20 cellular contexts compared by ENCODE assay signal in the genomic region with DNA sequence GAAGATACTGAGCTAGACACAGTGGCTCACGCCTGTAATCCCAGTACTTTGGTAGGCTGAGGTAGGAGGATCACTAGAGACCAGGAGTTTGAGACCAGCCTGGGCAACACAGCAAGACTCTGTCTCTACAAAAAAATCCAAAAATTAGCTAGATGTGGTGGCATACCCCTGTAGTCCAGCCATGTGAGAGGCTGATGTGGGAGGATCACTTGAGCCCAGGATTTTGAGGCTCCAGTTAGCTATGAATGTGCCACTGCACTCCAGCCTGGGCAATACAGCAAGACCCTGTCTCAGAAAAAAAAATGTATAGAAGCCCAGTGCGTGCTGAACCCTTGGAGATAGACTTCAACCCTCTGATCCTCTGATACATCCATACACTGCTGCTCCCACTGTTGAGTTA. TPM values are rescaled to one million over a fixed set of nuclear protein-coding genes. Genes with fewer than 3 reads are reported as not detected.
DNase-seq lines count a peak whose midpoint lies in the region; ATAC-seq, FAIRE-seq and TF ChIP-seq lines count a peak whose summit lies in the region.
"Had no signal": no experiment of that assay in that cellular context is flagged by ENCODE, and none has a peak within 500 bp of the region (broad histone marks: within the 10 kb centered on the region; RNA-seq: fewer than 3 reads in every experiment).

No MANE protein-coding gene starts in this region.

- intact Hi-C loops in HepG2 (cut with micrococcal nuclease; ENCODE audit: unreplicated experiment) = no loop called here
- intact Hi-C loops in right lobe of liver (cut with DNase I) = no loop called here
- intact Hi-C loops in K562 (cut with micrococcal nuclease) = no loop called here

- H3K9me3 ChIP-seq in HepG2 (ENCODE audit: low read length) (no peaks in the 10 kb centered on the region), right lobe of liver (no peaks in the 10 kb centered on the region), WERI-Rb-1 (ENCODE audit: severe bottlenecking) (no peaks in the 10 kb centered on the region), K562 (replicated peaks; ENCODE audit: control insufficient read depth, insufficient read depth, low read depth, low read length) (no peaks in the 10 kb centered on the region)
- H3K9me3 ChIP-seq: A549; BLaER1 treated with 17β-estradiol and CSF1 and Interleukin-3, amounts not matched to agents 10 nM and 100 nM; Caco-2 had no signal

- H3K36me3 ChIP-seq in HepG2 (replicated peaks in 1 of 2; ENCODE audit: control insufficient read depth in 1 of 2, insufficient read depth in 2 of 2, low read length in 2 of 2) (0 out of 5 replicates have a peak, but pooled peaks cover 0 to 1% of the 10 kb centered on the region in 2 experiments), right lobe of liver (no peaks in the 10 kb centered on the region), WERI-Rb-1 (no peaks in the 10 kb centered on the region), K562 (ENCODE audit: control insufficient read depth, insufficient read depth, low read length) (no peaks in the 10 kb centered on the region)
- H3K36me3 ChIP-seq: BLaER1 treated with 17β-estradiol and CSF1 and Interleukin-3, amounts not matched to agents 10 nM and 100 nM had no signal

- H2AFZ ChIP-seq in HepG2 (ENCODE audit: low read length) = no peak overlapping the region
- no peak overlapping the region for H2AFZ ChIP-seq in K562 (ENCODE audit: low read depth, low read length)

- no peak for FAIRE-seq in HepG2 (lab: Jason Lieb, UNC)
- no peak for FAIRE-seq in K562 (lab: Jason Lieb, UNC)
- FAIRE-seq in H54 (lab: Jason Lieb, UNC) = no peak
- FAIRE-seq: A549, G401.6, GM12891 had no signal

- H3K27ac ChIP-seq in HepG2 (ENCODE audit: extremely low read length, insufficient read depth, low read length) (no peak overlapping the region), right lobe of liver (no peak overlapping the region), WERI-Rb-1 (no peak overlapping the region), K562 (ENCODE audit: extremely low read depth, low read depth, low read length) (no peak overlapping the region)
- H3K27ac ChIP-seq: 22Rv1; A549; BLaER1 treated with 17β-estradiol and CSF1 and Interleukin-3, amounts not matched to agents 10 nM and 100 nM; C4-2B had no signal

- H3K79me2 ChIP-seq in HepG2 (ENCODE audit: insufficient read depth, low read length) (no peaks in the 10 kb centered on the region), K562 (ENCODE audit: control insufficient read depth, insufficient read depth, low read length) (no peaks in the 10 kb centered on the region)

- H3K4me1 ChIP-seq in HepG2 (ENCODE audit: insufficient read depth, low read length) = 0 out of 2 replicates have a peak, but pooled peaks cover 5% of the 10 kb centered on the region
- no peaks in the 10 kb centered on the region for H3K4me1 ChIP-seq in right lobe of liver
- no peaks in the 10 kb centered on the region; a peak in 1 of 5 replicates for H3K4me1 ChIP-seq in K562 (replicated peaks in 1 of 2; ENCODE audit: control insufficient read depth in 2 of 2, insufficient read depth in 2 of 2, low read length in 2 of 2)
- H3K4me1 ChIP-seq: A549 had no signal

- H3K4me2 ChIP-seq in HepG2 (ENCODE audit: low read depth, low read length) (no peak overlapping the region), K562 (ENCODE audit: insufficient read depth, low read length) (no peak overlapping the region)
- H3K4me2 ChIP-seq: A549; BLaER1 treated with 17β-estradiol and CSF1 and Interleukin-3, amounts not matched to agents 10 nM and 100 nM had no signal

- CTCF ChIA-PET in HepG2 (lab: Yijun Ruan, JAX; ENCODE audit: low intra/inter-chr PET ratio, low total read pairs) = no interaction called here
- CTCF ChIA-PET in K562 (lab: Yijun Ruan, JAX; ENCODE audit: low intra/inter-chr PET ratio) = no interaction called here

- WGBS in HepG2 (ENCODE audit: low lambda C conversion rate) = 91% methylated on average over 2 of the region's 2 CpGs
- 85% methylated on average over 2 of the region's 2 CpGs for WGBS in right lobe of liver (ENCODE audit: insufficient coverage, low coverage, low lambda C conversion rate, missing lambda C conversion rate)
- 10% methylated on average over 2 of the region's 2 CpGs for WGBS in K562 (ENCODE audit: insufficient coverage, low coverage, missing lambda C conversion rate)

- ATAC-seq in HepG2 (no peak), right lobe of liver (no peak), K562 (no peak), GM21367 (IDR thresholded peaks at IDR 0.05; ENCODE audit: unreplicated experiment) (no peak)
- ATAC-seq: A549; CD8-positive, alpha-beta T cell had no signal

- H3K9me1 ChIP-seq in K562 (ENCODE audit: control insufficient read depth, insufficient read depth, low read length) = no peaks in the 10 kb centered on the region

- TF ChIP-seq CTCF in HepG2 (CRISPR knock-in tag; IDR thresholded peaks at IDR 0.05) (no peak), right lobe of liver (IDR thresholded peaks at IDR 0.05) (no peak), WERI-Rb-1 (IDR thresholded peaks at IDR 0.05; ENCODE audit: low read depth, low read length) (no peak), K562 (IDR thresholded peaks at IDR 0.05 in 2 of 3, conservative IDR thresholded peaks at IDR 0.05 in 1 of 3; ENCODE audit: insufficient read depth in 2 of 3, low read depth in 1 of 3, low read length in 3 of 3) (no peak)

- H4K20me1 ChIP-seq in HepG2 (ENCODE audit: insufficient read depth, low read length) (no peaks in the 10 kb centered on the region), K562 (replicated peaks; ENCODE audit: control insufficient read depth, insufficient read depth, low read length) (no peaks in the 10 kb centered on the region)
- H4K20me1 ChIP-seq: BLaER1 treated with 17β-estradiol and CSF1 and Interleukin-3, amounts not matched to agents 10 nM and 100 nM had no signal

- in situ Hi-C loops in HepG2 (cut with HindIII; ENCODE audit: extremely low pct_ligation_motif_present, low pct_unique_long_range_greater_than_20kb) = no loop called here
- in situ Hi-C loops in K562 (cut with MboI) = no loop called here

- POLR2A ChIA-PET in HepG2 (lab: Yijun Ruan, JAX) = interaction anchor here (0.6 to 1.5 kb wide), 2 partner anchors 33 to 201 kb away, joined by 3 to 4 read pairs; a partner anchor contains a TSS
- POLR2A ChIA-PET in K562 (lab: Yijun Ruan, JAX) = interaction anchor here (1.3 kb wide), 1 partner anchor 10 kb away, joined by 3 read pairs; no protein-coding TSS in a partner anchor

- TF ChIP-seq POLR2A in HepG2 (IDR thresholded peaks at IDR 0.05; ENCODE audit: insufficient read depth in 1 of 2, low read depth in 2 of 2, low read length in 2 of 2) (no peak), right lobe of liver (IDR thresholded peaks at IDR 0.05) (no peak), K562 (conservative IDR thresholded peaks at IDR 0.05) (no peak), H54 (IDR thresholded peaks at IDR 0.05; ENCODE audit: low read depth, low read length) (no peak)

- H3K9ac ChIP-seq in HepG2 (ENCODE audit: insufficient read depth, low read depth, low read length) (no peak overlapping the region), K562 (ENCODE audit: insufficient read depth in 1 of 2, low read depth in 2 of 2, low read length in 2 of 2) (no peak overlapping the region)
- H3K9ac ChIP-seq: BLaER1 treated with 17β-estradiol and CSF1 and Interleukin-3, amounts not matched to agents 10 nM and 100 nM had no signal

- BruUV-seq in HepG2 (replicated peaks; lab: Mats Ljungman, UMichigan) (no TSS peak), K562 (replicated peaks; lab: Mats Ljungman, UMichigan) (no TSS peak)

- no peaks in the 10 kb centered on the region for H3K27me3 ChIP-seq in HepG2 (ENCODE audit: control insufficient read depth in 1 of 2, insufficient read depth in 2 of 2, low read length in 2 of 2)
- H3K27me3 ChIP-seq in right lobe of liver = no peaks in the 10 kb centered on the region
- no peaks in the 10 kb centered on the region for H3K27me3 ChIP-seq in WERI-Rb-1 (ENCODE audit: insufficient read depth, low read depth, severe bottlenecking)
- H3K27me3 ChIP-seq in K562 (ENCODE audit: control insufficient read depth in 2 of 2, insufficient read depth in 2 of 2, low read length in 2 of 2) = no peaks in the 10 kb centered on the region
- H3K27me3 ChIP-seq: BLaER1 treated with 17β-estradiol and CSF1 and Interleukin-3, amounts not matched to agents 10 nM and 100 nM had no signal

- H3K4me3 ChIP-seq in HepG2 (replicated peaks in 1 of 3; ENCODE audit: insufficient read depth in 1 of 3, low read depth in 2 of 3, low read length in 3 of 3) = no peak overlapping the region
- no peak overlapping the region for H3K4me3 ChIP-seq in right lobe of liver
- H3K4me3 ChIP-seq in WERI-Rb-1 (ENCODE audit: low read depth, low read length) = no peak overlapping the region
- H3K4me3 ChIP-seq in K562 = no peak overlapping the region
- H3K4me3 ChIP-seq: A549; BLaER1 treated with 17β-estradiol and CSF1 and Interleukin-3, amounts not matched to agents 10 nM and 100 nM had no signal

- TF ChIP-seq EP300 in HepG2 (IDR thresholded peaks at IDR 0.05; ENCODE audit: low read depth in 2 of 2, low read length in 2 of 2) = no peak
- TF ChIP-seq EP300 in HepG2 (CRISPR knock-in tag; IDR thresholded peaks at IDR 0.05; ENCODE audit: borderline replicate concordance) = no peak
- TF ChIP-seq EP300 in K562 (IDR thresholded peaks at IDR 0.05; ENCODE audit: low read length) = no peak

- DNase-seq in HepG2 (ENCODE audit: low spot score) (no peak), right lobe of liver (no peak), WERI-Rb-1 (peak; percentile 55), K562 (ENCODE audit: extremely low read depth in 1 of 4, low spot score in 3 of 4) (no peak), H54 (ENCODE audit: insufficient read length, low spot score) (no peak), NCI-H146 treated with DMSO at 0.1 percent for 48 hours (lab: John Stamatoyannopoulos, UW; ENCODE audit: unreplicated experiment) (no peak)
- DNase-seq: AML-193; Caco-2; Calu3; CD4-positive, alpha-beta T cell; CD8-positive, alpha-beta T cell; DMS79 treated with DMSO at 0.1 percent for 48 hours; GF-D8 had no signal

- TF ChIP-seq RAD21 in HepG2 (CRISPR knock-in tag; IDR thresholded peaks at IDR 0.05) = no peak
- no peak for TF ChIP-seq RAD21 in K562 (CRISPR knock-in tag; conservative IDR thresholded peaks at IDR 0.05 in 1 of 2, IDR thresholded peaks at IDR 0.05 in 1 of 2)

RNA-seq across cellular contexts. Expression of a gene that starts 7.2 kb away (rescaled TPM):
- 26.2 and 32.3 TPM in 2 replicates for total RNA-seq in HepG2 (2016; rRNA removed; fragmentation: Illumina TruSeq; extraction: Trizol)
- total RNA-seq in HepG2 (2016; cell fraction: cytosol; rRNA removed; fragmentation: Illumina TruSeq; extraction: Trizol; ENCODE audit: low read depth) = 24.3 and 34.3 TPM in 2 replicates
- 26.8 and 33.7 TPM in 2 replicates for total RNA-seq in HepG2 (2016; cell fraction: insoluble cytoplasmic fraction; rRNA removed; fragmentation: Illumina TruSeq; extraction: Trizol)
- 16.7 and 17.3 TPM in 2 replicates for total RNA-seq in HepG2 (2016; cell fraction: membrane; rRNA removed; fragmentation: Illumina TruSeq; extraction: Trizol)
- 18.8 and 22.5 TPM in 2 replicates for total RNA-seq in HepG2 (2016; cell fraction: nucleus; rRNA removed; fragmentation: Illumina TruSeq; extraction: Trizol)
- 7.3 and 8.0 TPM in 2 replicates for polyA plus RNA-seq in HepG2 (2011; rRNA removed)
- 5.0 and 7.2 TPM in 2 replicates for polyA plus RNA-seq in HepG2 (2011; cell fraction: cytosol; rRNA removed)
- polyA plus RNA-seq in HepG2 (2011; cell fraction: nucleus; rRNA removed) = 3.7 and 4.9 TPM in 2 replicates
- 11.2 and 12.0 TPM in 2 replicates for polyA plus RNA-seq in HepG2 (2012)
- polyA plus RNA-seq in HepG2 (2016; cell fraction: cytosol; fragmentation: Illumina TruSeq; extraction: Trizol; ENCODE audit: low read depth) = 2.3 and 2.4 TPM in 2 replicates
- polyA plus RNA-seq in HepG2 (2016; cell fraction: insoluble cytoplasmic fraction; fragmentation: Illumina TruSeq; extraction: Trizol; ENCODE audit: low read depth) = 39.7 and 39.9 TPM in 2 replicates
- 7.4 and 8.2 TPM in 2 replicates for polyA plus RNA-seq in HepG2 (2016; cell fraction: membrane; fragmentation: Illumina TruSeq; extraction: Trizol; ENCODE audit: low read depth)
- polyA plus RNA-seq in HepG2 (2016; cell fraction: nucleus; fragmentation: Illumina TruSeq; extraction: Trizol; ENCODE audit: insufficient read depth, low read depth) = 26.4 and 26.9 TPM in 2 replicates
- 11.5 and 16.5 TPM in 2 replicates for polyA minus RNA-seq in HepG2 (2011; rRNA and poly(A)+ RNA removed; ENCODE audit: low replicate concordance)
- 6.4 and 7.6 TPM in 2 replicates for polyA minus RNA-seq in HepG2 (2011; cell fraction: cytosol; rRNA and poly(A)+ RNA removed)
- polyA minus RNA-seq in HepG2 (2011; cell fraction: nucleus; rRNA and poly(A)+ RNA removed) = 9.3 and 11.1 TPM in 2 replicates
- total RNA-seq in right lobe of liver = 1 to 10 TPM; 4.9 to 5.6 (median 5.4) TPM
- 6.7 and 7.6 TPM in 2 replicates for total RNA-seq in K562 (2011; cell fraction: chromatin; rRNA removed; ENCODE audit: low replicate concordance)
- total RNA-seq in K562 (2011; cell fraction: nucleolus; rRNA removed) = 3.9 and 4.3 TPM in 2 replicates
- total RNA-seq in K562 (2011; cell fraction: nucleoplasm; rRNA removed) = 4.7 and 5.0 TPM in 2 replicates
- 7.4 and 9.0 TPM in 2 replicates for total RNA-seq in K562 (2014; rRNA removed)
- total RNA-seq in K562 (2014; rRNA removed; fragmentation: Illumina TruSeq; extraction: Trizol) = 12.6 and 14.6 TPM in 2 replicates
- total RNA-seq in K562 (2015; rRNA removed; fragmentation: Illumina TruSeq; extraction: Trizol) = 11.9 and 13.0 TPM in 2 replicates
- total RNA-seq in K562 (2021) = 17.6 and 19.0 TPM in 2 replicates
- 5.7 and 7.0 TPM in 2 replicates for polyA plus RNA-seq in K562 (2011; rRNA removed)
- polyA plus RNA-seq in K562 (2011; cell fraction: cytosol; rRNA removed) = 4.3 and 5.6 TPM in 2 replicates
- 3.7 and 3.9 TPM in 2 replicates for polyA plus RNA-seq in K562 (2011; cell fraction: nucleus; rRNA removed)
- polyA plus RNA-seq in K562 (2012) = 6.6 and 7.9 TPM in 2 replicates
- 10.6 and 14.0 TPM in 2 replicates for polyA plus RNA-seq in K562 (2014; fragmentation: Illumina TruSeq; extraction: Trizol)
- polyA plus RNA-seq in K562 (2014; fragmentation: Nextera tagmentation; extraction: Ambion mirVana) = 1 to 10 TPM; 2.1 to 2.7 TPM
- 6.2 and 7.8 TPM in 2 replicates for polyA plus RNA-seq in K562 (2014; rRNA removed)
- polyA minus RNA-seq in K562 (2011; rRNA and poly(A)+ RNA removed) = 14.7 and 16.9 TPM in 2 replicates
- 4.9 and 5.4 TPM in 2 replicates for polyA minus RNA-seq in K562 (2011; cell fraction: cytosol; rRNA and poly(A)+ RNA removed)
- 3.5 and 5.7 TPM in 2 replicates for polyA minus RNA-seq in K562 (2011; cell fraction: nucleus; rRNA and poly(A)+ RNA removed)
